In the genomic region with DNA sequence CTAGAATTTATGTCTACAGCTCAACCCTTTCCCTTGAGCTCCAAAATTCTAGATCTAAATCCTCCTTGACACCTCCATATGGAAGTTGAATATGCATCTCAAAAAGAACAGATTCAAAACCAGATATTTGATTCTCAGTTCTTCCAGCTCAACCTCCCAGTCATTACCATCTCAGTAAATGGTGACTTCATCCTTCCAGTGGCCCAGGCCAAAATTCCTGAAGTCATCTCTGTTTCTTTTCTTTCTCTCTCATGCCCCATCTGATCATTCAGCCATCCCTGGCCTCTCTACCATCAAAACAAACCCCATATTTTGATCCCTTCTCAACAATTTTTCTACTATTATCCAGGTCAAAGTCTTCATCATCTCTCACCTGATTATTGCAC, we compare ENCODE assay signal across 1 cellular context.
TF ChIP-seq lines count a peak whose summit lies in the region.

No MANE protein-coding gene starts in this region.

TF ChIP-seq in IMR-90, 13 proteins besides CTCF, POLR2A, EP300 and RAD21:
- TF ChIP-seq, protein P1, sequence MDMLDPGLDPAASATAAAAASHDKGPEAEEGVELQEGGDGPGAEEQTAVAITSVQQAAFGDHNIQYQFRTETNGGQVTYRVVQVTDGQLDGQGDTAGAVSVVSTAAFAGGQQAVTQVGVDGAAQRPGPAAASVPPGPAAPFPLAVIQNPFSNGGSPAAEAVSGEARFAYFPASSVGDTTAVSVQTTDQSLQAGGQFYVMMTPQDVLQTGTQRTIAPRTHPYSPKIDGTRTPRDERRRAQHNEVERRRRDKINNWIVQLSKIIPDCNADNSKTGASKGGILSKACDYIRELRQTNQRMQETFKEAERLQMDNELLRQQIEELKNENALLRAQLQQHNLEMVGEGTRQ (IDR thresholded peaks at IDR 0.05; ENCODE audit: low read depth, low read length), result no peak
TF ChIP-seq in IMR-90: peak in this region for 0.
